1 cellular context compared by ENCODE assay signal in the genomic region with DNA sequence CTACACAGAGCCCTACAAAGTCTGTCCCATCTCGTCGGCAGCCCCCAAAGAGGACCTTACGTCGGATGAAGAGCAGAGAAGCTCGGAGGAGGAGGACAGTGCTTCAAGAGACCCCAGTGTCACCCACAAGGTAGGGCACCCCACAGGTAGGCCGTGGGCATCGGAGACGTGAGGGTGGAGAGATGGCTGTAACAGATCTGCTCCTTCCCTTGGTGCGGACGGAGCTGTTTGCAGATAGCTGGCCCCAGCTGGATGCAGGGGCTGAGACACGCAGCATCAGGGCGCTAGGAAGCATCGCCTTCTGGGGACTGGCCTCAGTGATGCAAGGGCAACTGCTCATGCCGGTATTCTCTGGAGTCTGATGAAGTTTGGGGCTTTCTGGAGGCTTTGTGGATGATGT.
TF ChIP-seq lines count a peak whose summit lies in the region.

No MANE protein-coding gene starts in this region.

TF ChIP-seq in GM23338, 12 proteins besides CTCF, POLR2A, EP300 and RAD21 (continued from another document):
- TF ChIP-seq, protein P1, sequence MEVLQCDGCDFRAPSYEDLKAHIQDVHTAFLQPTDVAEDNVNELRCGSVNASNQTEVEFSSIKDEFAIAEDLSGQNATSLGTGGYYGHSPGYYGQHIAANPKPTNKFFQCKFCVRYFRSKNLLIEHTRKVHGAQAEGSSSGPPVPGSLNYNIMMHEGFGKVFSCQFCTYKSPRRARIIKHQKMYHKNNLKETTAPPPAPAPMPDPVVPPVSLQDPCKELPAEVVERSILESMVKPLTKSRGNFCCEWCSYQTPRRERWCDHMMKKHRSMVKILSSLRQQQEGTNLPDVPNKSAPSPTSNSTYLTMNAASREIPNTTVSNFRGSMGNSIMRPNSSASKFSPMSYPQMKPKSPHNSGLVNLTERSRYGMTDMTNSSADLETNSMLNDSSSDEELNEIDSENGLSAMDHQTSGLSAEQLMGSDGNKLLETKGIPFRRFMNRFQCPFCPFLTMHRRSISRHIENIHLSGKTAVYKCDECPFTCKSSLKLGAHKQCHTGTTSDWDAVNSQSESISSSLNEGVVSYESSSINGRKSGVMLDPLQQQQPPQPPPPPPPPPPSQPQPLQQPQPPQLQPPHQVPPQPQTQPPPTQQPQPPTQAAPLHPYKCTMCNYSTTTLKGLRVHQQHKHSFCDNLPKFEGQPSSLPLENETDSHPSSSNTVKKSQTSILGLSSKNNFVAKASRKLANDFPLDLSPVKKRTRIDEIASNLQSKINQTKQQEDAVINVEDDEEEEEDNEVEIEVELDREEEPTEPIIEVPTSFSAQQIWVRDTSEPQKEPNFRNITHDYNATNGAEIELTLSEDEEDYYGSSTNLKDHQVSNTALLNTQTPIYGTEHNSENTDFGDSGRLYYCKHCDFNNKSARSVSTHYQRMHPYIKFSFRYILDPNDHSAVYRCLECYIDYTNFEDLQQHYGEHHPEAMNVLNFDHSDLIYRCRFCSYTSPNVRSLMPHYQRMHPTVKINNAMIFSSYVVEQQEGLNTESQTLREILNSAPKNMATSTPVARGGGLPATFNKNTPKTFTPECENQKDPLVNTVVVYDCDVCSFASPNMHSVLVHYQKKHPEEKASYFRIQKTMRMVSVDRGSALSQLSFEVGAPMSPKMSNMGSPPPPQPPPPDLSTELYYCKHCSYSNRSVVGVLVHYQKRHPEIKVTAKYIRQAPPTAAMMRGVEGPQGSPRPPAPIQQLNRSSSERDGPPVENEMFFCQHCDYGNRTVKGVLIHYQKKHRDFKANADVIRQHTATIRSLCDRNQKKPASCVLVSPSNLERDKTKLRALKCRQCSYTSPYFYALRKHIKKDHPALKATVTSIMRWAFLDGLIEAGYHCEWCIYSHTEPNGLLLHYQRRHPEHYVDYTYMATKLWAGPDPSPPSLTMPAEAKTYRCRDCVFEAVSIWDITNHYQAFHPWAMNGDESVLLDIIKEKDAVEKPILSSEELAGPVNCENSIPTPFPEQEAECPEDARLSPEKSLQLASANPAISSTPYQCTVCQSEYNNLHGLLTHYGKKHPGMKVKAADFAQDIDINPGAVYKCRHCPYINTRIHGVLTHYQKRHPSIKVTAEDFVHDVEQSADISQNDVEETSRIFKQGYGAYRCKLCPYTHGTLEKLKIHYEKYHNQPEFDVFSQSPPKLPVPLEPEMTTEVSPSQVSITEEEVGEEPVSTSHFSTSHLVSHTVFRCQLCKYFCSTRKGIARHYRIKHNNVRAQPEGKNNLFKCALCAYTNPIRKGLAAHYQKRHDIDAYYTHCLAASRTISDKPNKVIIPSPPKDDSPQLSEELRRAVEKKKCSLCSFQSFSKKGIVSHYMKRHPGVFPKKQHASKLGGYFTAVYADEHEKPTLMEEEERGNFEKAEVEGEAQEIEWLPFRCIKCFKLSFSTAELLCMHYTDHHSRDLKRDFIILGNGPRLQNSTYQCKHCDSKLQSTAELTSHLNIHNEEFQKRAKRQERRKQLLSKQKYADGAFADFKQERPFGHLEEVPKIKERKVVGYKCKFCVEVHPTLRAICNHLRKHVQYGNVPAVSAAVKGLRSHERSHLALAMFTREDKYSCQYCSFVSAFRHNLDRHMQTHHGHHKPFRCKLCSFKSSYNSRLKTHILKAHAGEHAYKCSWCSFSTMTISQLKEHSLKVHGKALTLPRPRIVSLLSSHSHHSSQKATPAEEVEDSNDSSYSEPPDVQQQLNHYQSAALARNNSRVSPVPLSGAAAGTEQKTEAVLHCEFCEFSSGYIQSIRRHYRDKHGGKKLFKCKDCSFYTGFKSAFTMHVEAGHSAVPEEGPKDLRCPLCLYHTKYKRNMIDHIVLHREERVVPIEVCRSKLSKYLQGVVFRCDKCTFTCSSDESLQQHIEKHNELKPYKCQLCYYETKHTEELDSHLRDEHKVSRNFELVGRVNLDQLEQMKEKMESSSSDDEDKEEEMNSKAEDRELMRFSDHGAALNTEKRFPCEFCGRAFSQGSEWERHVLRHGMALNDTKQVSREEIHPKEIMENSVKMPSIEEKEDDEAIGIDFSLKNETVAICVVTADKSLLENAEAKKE (CRISPR knock-in tag; IDR thresholded peaks at IDR 0.05) = no peak
- TF ChIP-seq STAT1 (IDR thresholded peaks at IDR 0.05; ENCODE audit: unreplicated experiment) (no peak), EZH2phosphoT487 (IDR thresholded peaks at IDR 0.05; ENCODE audit: unreplicated experiment) (no peak), NANOG (IDR thresholded peaks at IDR 0.05; ENCODE audit: borderline replicate concordance) (no peak), ZNF331 (CRISPR knock-in tag; IDR thresholded peaks at IDR 0.05; ENCODE audit: low read depth) (no peak), JUNB (IDR thresholded peaks at IDR 0.05; ENCODE audit: unreplicated experiment) (no peak), EZH2 (IDR thresholded peaks at IDR 0.05; ENCODE audit: low read depth, unreplicated experiment) (no peak)
